Comparison of ENCODE assay signal across 26 cellular contexts in genomic region chr2:85704038-85704437, GRCh38. TPM values are rescaled to one million over a fixed set of nuclear protein-coding genes. Genes with fewer than 3 reads are reported as not detected.
DNase-seq lines count a peak whose midpoint lies in the region; ATAC-seq and TF ChIP-seq lines count a peak whose summit lies in the region.
"Had no signal": no experiment of that assay in that cellular context is flagged by ENCODE, and none has a peak within 500 bp of the region (broad histone marks: within the 10 kb centered on the region; RNA-seq: fewer than 3 reads in every experiment).

No MANE protein-coding gene starts in this region.

- H3K9me2 ChIP-seq in MM.1S (replicated peaks; ENCODE audit: insufficient read depth, low read length) = no peaks in the 10 kb centered on the region

- no peak overlapping the region for H3K4me2 ChIP-seq in MM.1S (ENCODE audit: low read depth, low read length)
- H3K4me2 ChIP-seq: smooth muscle cell had no signal

- H3K36me3 Mint-ChIP-seq in activated T-cell treated with anti-CD3 and anti-CD28 coated beads, Interleukin-2, amount 50 U/mL, for 72 hours (ENCODE audit: insufficient read depth in 2 of 2) = no peaks in the 10 kb centered on the region
- H3K36me3 Mint-ChIP-seq in effector memory CD8-positive, alpha-beta T cell (ENCODE audit: insufficient read depth) = peaks cover 20% of the 10 kb centered on the region
- H3K36me3 Mint-ChIP-seq: activated naive CD8-positive, alpha-beta T cell treated with anti-CD3 and anti-CD28 coated beads, Interleukin-2, amount 10 ng/mL, durations not matched to agents 7 days and 5 days had no signal

- no peak for ATAC-seq in activated T-cell treated with anti-CD3 and anti-CD28 coated beads, Interleukin-2, amount 50 U/mL, for 72 hours (replicated peaks in 1 of 2)
- no peak for ATAC-seq in effector memory CD8-positive, alpha-beta T cell (replicated peaks)
- no peak for ATAC-seq in stimulated activated naive CD8-positive, alpha-beta T cell treated with anti-CD3 and anti-CD28 coated beads, Interleukin-15, amount 100 ng/mL, for 72 hours
- no peak for ATAC-seq in HG03439 (IDR thresholded peaks at IDR 0.05; ENCODE audit: unreplicated experiment)
- ATAC-seq: activated T-cell treated with anti-CD3 and anti-CD28 coated beads, Interleukin-2, amount 50 U/mL, for 4 hours; body of pancreas had no signal

- peaks cover 11% of the 10 kb centered on the region for H3F3A ChIP-seq in MM.1S (ENCODE audit: insufficient read depth, low read length)

- H3K9me3 ChIP-seq in MM.1S (replicated peaks; ENCODE audit: insufficient read depth, low read length) = no peaks in the 10 kb centered on the region
- H3K9me3 ChIP-seq: body of pancreas, esophagus muscularis mucosa, SJCRH30, tibial artery had no signal

- H3K9me3 Mint-ChIP-seq in activated T-cell treated with anti-CD3 and anti-CD28 coated beads, Interleukin-2, amount 50 U/mL, for 72 hours = no peaks in the 10 kb centered on the region
- no peaks in the 10 kb centered on the region for H3K9me3 Mint-ChIP-seq in effector memory CD8-positive, alpha-beta T cell
- H3K9me3 Mint-ChIP-seq in stimulated activated naive CD8-positive, alpha-beta T cell treated with anti-CD3 and anti-CD28 coated beads, Interleukin-15, amount 100 ng/mL, for 72 hours = no peaks in the 10 kb centered on the region
- H3K9me3 Mint-ChIP-seq: activated naive CD8-positive, alpha-beta T cell treated with anti-CD3 and anti-CD28 coated beads, Interleukin-2, amount 10 ng/mL, durations not matched to agents 7 days and 5 days; activated T-cell treated with anti-CD3 and anti-CD28 coated beads, Interleukin-2, amount 50 U/mL, for 4 hours had no signal

- no peaks in the 10 kb centered on the region for H3K79me2 ChIP-seq in MM.1S (ENCODE audit: low read length)

- DNase-seq in activated T-cell treated with anti-CD3 and anti-CD28 coated beads, Interleukin-2, amount 50 U/mL, for 72 hours = no peak
- no peak for DNase-seq in activated T-cell treated with anti-CD3 and anti-CD28 coated beads, Interleukin-2, amount 50 U/mL, for 48 hours
- DNase-seq in MM.1S (no peak), HPDE6-E6E7 (ENCODE audit: extremely low spot score) (no peak), posterior cingulate gyrus (no peak)
- DNase-seq in effector memory CD8-positive, alpha-beta T cell = no peak
- no peak for DNase-seq in stimulated activated naive CD8-positive, alpha-beta T cell treated with anti-CD3 and anti-CD28 coated beads, Interleukin-15, amount 100 ng/mL, for 72 hours
- DNase-seq: activated naive CD8-positive, alpha-beta T cell treated with anti-CD3 and anti-CD28 coated beads, Interleukin-2, amount 10 ng/mL, durations not matched to agents 7 days and 5 days; activated T-cell treated with anti-CD3 and anti-CD28 coated beads, Interleukin-2, amount 50 U/mL, for 4 hours; body of pancreas; DMS 273 treated with DMSO at 0.1 percent for 48 hours; effector memory CD4-positive, alpha-beta T cell; NCI-H1694; NCI-H2171 treated with DMSO at 0.1 percent for 48 hours; NCI-H526; SJCRH30; stimulated activated naive CD4-positive, alpha-beta T cell treated with Interleukin-2 at 50 U/mL for 16 hours; WERI-Rb-1 had no signal

- intact Hi-C loops in posterior cingulate gyrus (cut with DNase I) = no loop called here

- no peak overlapping the region for H2AFZ ChIP-seq in MM.1S (ENCODE audit: low read length)

- no peak for TF ChIP-seq CTCF in MM.1S (IDR thresholded peaks at IDR 0.05; ENCODE audit: low read length)

- H3K4me1 ChIP-seq in MM.1S (ENCODE audit: low read length) = peaks cover 52% of the 10 kb centered on the region

- no peaks in the 10 kb centered on the region for H3K36me3 ChIP-seq in MM.1S (replicated peaks; ENCODE audit: insufficient read depth, low read length)
- H3K36me3 ChIP-seq: esophagus muscularis mucosa, SJCRH30, tibial artery, WERI-Rb-1 had no signal

- H4K20me1 ChIP-seq in MM.1S (ENCODE audit: insufficient read depth, low read length) = no peaks in the 10 kb centered on the region

- peaks cover 45% of the 10 kb centered on the region for H3K4me1 Mint-ChIP-seq in activated T-cell treated with anti-CD3 and anti-CD28 coated beads, Interleukin-2, amount 50 U/mL, for 72 hours (ENCODE audit: low read depth)
- H3K4me1 Mint-ChIP-seq in effector memory CD8-positive, alpha-beta T cell (ENCODE audit: low read depth in 2 of 2) = peaks cover 37 to 41% of the 10 kb centered on the region in 2 donors
- H3K4me1 Mint-ChIP-seq in stimulated activated naive CD8-positive, alpha-beta T cell treated with anti-CD3 and anti-CD28 coated beads, Interleukin-15, amount 100 ng/mL, for 72 hours = peaks cover 46% of the 10 kb centered on the region

- peaks cover 14% of the 10 kb centered on the region for H3K27me3 Mint-ChIP-seq in activated T-cell treated with anti-CD3 and anti-CD28 coated beads, Interleukin-2, amount 50 U/mL, for 72 hours (ENCODE audit: low read depth)
- no peaks in the 10 kb centered on the region for H3K27me3 Mint-ChIP-seq in effector memory CD8-positive, alpha-beta T cell
- peaks cover 9% of the 10 kb centered on the region for H3K27me3 Mint-ChIP-seq in stimulated activated naive CD8-positive, alpha-beta T cell treated with anti-CD3 and anti-CD28 coated beads, Interleukin-15, amount 100 ng/mL, for 72 hours

- H3K4me3 Mint-ChIP-seq in activated T-cell treated with anti-CD3 and anti-CD28 coated beads, Interleukin-2, amount 50 U/mL, for 72 hours = no peak overlapping the region
- peak overlapping the region; percentile 11 to 64 for H3K4me3 Mint-ChIP-seq in effector memory CD8-positive, alpha-beta T cell
- no peak overlapping the region for H3K4me3 Mint-ChIP-seq in stimulated activated naive CD8-positive, alpha-beta T cell treated with anti-CD3 and anti-CD28 coated beads, Interleukin-15, amount 100 ng/mL, for 72 hours
- H3K4me3 Mint-ChIP-seq: activated naive CD8-positive, alpha-beta T cell treated with anti-CD3 and anti-CD28 coated beads, Interleukin-2, amount 10 ng/mL, durations not matched to agents 7 days and 5 days; activated T-cell treated with anti-CD3 and anti-CD28 coated beads, Interleukin-2, amount 50 U/mL, for 4 hours had no signal

- H3K27ac Mint-ChIP-seq in activated T-cell treated with anti-CD3 and anti-CD28 coated beads, Interleukin-2, amount 50 U/mL, for 72 hours = peak overlapping the region; percentile 58
- peak overlapping the region; percentile 80 to 92 for H3K27ac Mint-ChIP-seq in effector memory CD8-positive, alpha-beta T cell
- peak overlapping the region; percentile 84 to 95 for H3K27ac Mint-ChIP-seq in stimulated activated naive CD8-positive, alpha-beta T cell treated with anti-CD3 and anti-CD28 coated beads, Interleukin-15, amount 100 ng/mL, for 72 hours

- H3K27ac ChIP-seq in MM.1S (ENCODE audit: low read length) = peak overlapping the region; percentile 93; the same call in 1 of the 2 replicates
- H3K27ac ChIP-seq: SJCRH30, tibial artery, WERI-Rb-1 had no signal

- H3K9ac ChIP-seq in MM.1S (ENCODE audit: low read length) = no peak overlapping the region

- no peaks in the 10 kb centered on the region for H3K27me3 ChIP-seq in MM.1S (replicated peaks; ENCODE audit: insufficient read depth, low read length)
- H3K27me3 ChIP-seq: body of pancreas, esophagus muscularis mucosa, SJCRH30, tibial artery had no signal

- no peak overlapping the region for H3K4me3 ChIP-seq in MM.1S (ENCODE audit: low read length)
- H3K4me3 ChIP-seq: body of pancreas, esophagus muscularis mucosa, SJCRH30, smooth muscle cell, tibial artery had no signal

RNA-seq across cellular contexts. Expression of gene GNLY, which starts 9.9 kb away (rescaled TPM):
- 100 to 1,000 TPM in 1 of 2 donors, 10 to 100 TPM in 1; 23.8 to 143 TPM for total RNA-seq in activated T-cell treated with anti-CD3 and anti-CD28 coated beads, Interleukin-2, amount 50 U/mL, for 72 hours
- total RNA-seq: frontal cortex, H4, lung microvascular endothelial cell, SJCRH30, smooth muscle cell had no signal

RNA-seq across cellular contexts. Expression of gene SFTPB, which starts 36.0 kb away (rescaled TPM):
- total RNA-seq in activated T-cell treated with anti-CD3 and anti-CD28 coated beads, Interleukin-2, amount 50 U/mL, for 72 hours = not detected
- total RNA-seq: activated naive CD8-positive, alpha-beta T cell treated with anti-CD3 and anti-CD28 coated beads, Interleukin-2, amount 10 ng/mL, durations not matched to agents 7 days and 5 days; body of pancreas; frontal cortex; H4; lung microvascular endothelial cell; SJCRH30; smooth muscle cell; T-helper 2 cell treated with Interferon-gamma antibody and Interleukin-4, amounts not matched to agents 100 ng/mL and 5 ng/mL, for 36 hours had no signal

RNA-seq across cellular contexts. Expression of gene ATOH8, which starts 49.8 kb away (rescaled TPM):
- not detected for total RNA-seq in activated T-cell treated with anti-CD3 and anti-CD28 coated beads, Interleukin-2, amount 50 U/mL, for 72 hours
- total RNA-seq: activated naive CD8-positive, alpha-beta T cell treated with anti-CD3 and anti-CD28 coated beads, Interleukin-2, amount 10 ng/mL, durations not matched to agents 7 days and 5 days; activated T-cell treated with anti-CD3 and anti-CD28 coated beads, Interleukin-2, amount 50 U/mL, for 4 hours had no signal

Comparison
In these comparisons a context has a peak if more than half of its experiments do, and no peak if none do; other contexts are left out.
1. H3K4me3 Mint-ChIP-seq: peak in effector memory CD8-positive, alpha-beta T cell (2 of 2); none in activated T-cell treated with anti-CD3 and anti-CD28 coated beads, Interleukin-2, amount 50 U/mL, for 72 hours (0 of 2) and stimulated activated naive CD8-positive, alpha-beta T cell treated with anti-CD3 and anti-CD28 coated beads, Interleukin-15, amount 100 ng/mL, for 72 hours (0 of 2).
2. Peak in every context shown above with its lines, with median percentiles within 50 percentile points of each other: H3K27ac Mint-ChIP-seq.